Comparison of ENCODE assay signal across 10 cellular contexts in genomic region chr2:12321017-12321641, GRCh38.
DNase-seq lines count a peak whose midpoint lies in the region; ATAC-seq and TF ChIP-seq lines count a peak whose summit lies in the region.
"Had no signal": no experiment of that assay in that cellular context is flagged by ENCODE, and none has a peak within 500 bp of the region (broad histone marks: within the 10 kb centered on the region; RNA-seq: fewer than 3 reads in every experiment).

No MANE protein-coding gene starts in this region.

- H3K4me1 Mint-ChIP-seq in type B pancreatic cell (ENCODE audit: unreplicated experiment): peaks cover 16% of the 10 kb centered on the region
- H3K4me1 Mint-ChIP-seq in activated T-cell treated with anti-CD3 and anti-CD28 coated beads, Interleukin-2, amount 50 U/mL, for 72 hours (ENCODE audit: low read depth): peaks cover 7% of the 10 kb centered on the region

- no peaks in the 10 kb centered on the region for H3K9me3 Mint-ChIP-seq in type B pancreatic cell
- peaks cover 2% of the 10 kb centered on the region in 2 donors for H3K9me3 Mint-ChIP-seq in activated T-cell treated with anti-CD3 and anti-CD28 coated beads, Interleukin-2, amount 50 U/mL, for 72 hours

- peaks cover 30% of the 10 kb centered on the region for H3K4me1 ChIP-seq in mesodermal cell (ENCODE audit: control insufficient read depth, insufficient read depth, low read length, poor library complexity, severe bottlenecking)

- H3K27ac Mint-ChIP-seq in type B pancreatic cell: no peak overlapping the region
- no peak overlapping the region for H3K27ac Mint-ChIP-seq in activated T-cell treated with anti-CD3 and anti-CD28 coated beads, Interleukin-2, amount 50 U/mL, for 72 hours

- no peaks in the 10 kb centered on the region for H3K36me3 Mint-ChIP-seq in type B pancreatic cell
- H3K36me3 Mint-ChIP-seq in activated T-cell treated with anti-CD3 and anti-CD28 coated beads, Interleukin-2, amount 50 U/mL, for 72 hours (ENCODE audit: insufficient read depth in 2 of 2): no peaks in the 10 kb centered on the region

- H3K27me3 ChIP-seq in MG63: no peaks in the 10 kb centered on the region
- H3K27me3 ChIP-seq: BLaER1, colonic mucosa had no signal

- peak overlapping the region; percentile 66 for H3K27ac ChIP-seq in mesodermal cell (ENCODE audit: low read depth, low read length, severe bottlenecking)
- H3K27ac ChIP-seq: BLaER1, colonic mucosa had no signal

- no peaks in the 10 kb centered on the region for H3K27me3 Mint-ChIP-seq in type B pancreatic cell
- H3K27me3 Mint-ChIP-seq in activated T-cell treated with anti-CD3 and anti-CD28 coated beads, Interleukin-2, amount 50 U/mL, for 72 hours (ENCODE audit: low read depth): no peaks in the 10 kb centered on the region

- 65 to 93% methylated on average over 3 of the region's 7 CpGs for WGBS in mesodermal cell (ENCODE audit: insufficient coverage in 2 of 2), 2 experiments

- no peaks in the 10 kb centered on the region for H3K36me3 ChIP-seq in MG63
- no peaks in the 10 kb centered on the region for H3K36me3 ChIP-seq in mesodermal cell (ENCODE audit: control insufficient read depth, insufficient read depth, low read length)
- H3K36me3 ChIP-seq: BLaER1, colonic mucosa had no signal

- no peak overlapping the region for H3K4me3 ChIP-seq in MG63
- no peak overlapping the region for H3K4me3 ChIP-seq in choroid plexus epithelial cell (ENCODE audit: low read depth, low read length)
- H3K4me3 ChIP-seq in mesodermal cell (ENCODE audit: extremely low read depth, insufficient read depth, low read length, poor library complexity, severe bottlenecking): no peak overlapping the region
- H3K4me3 ChIP-seq: BLaER1, colonic mucosa had no signal

- H3K4me3 Mint-ChIP-seq in type B pancreatic cell: no peak overlapping the region
- no peak overlapping the region for H3K4me3 Mint-ChIP-seq in activated T-cell treated with anti-CD3 and anti-CD28 coated beads, Interleukin-2, amount 50 U/mL, for 72 hours

- ATAC-seq in activated T-cell treated with anti-CD3 and anti-CD28 coated beads, Interleukin-2, amount 50 U/mL, for 72 hours (replicated peaks in 1 of 2): no peak

- H3K9me3 ChIP-seq in MG63: no peaks in the 10 kb centered on the region
- no peaks in the 10 kb centered on the region for H3K9me3 ChIP-seq in mesodermal cell (ENCODE audit: control insufficient read depth, low read length)
- H3K9me3 ChIP-seq: colonic mucosa had no signal

- TF ChIP-seq CTCF in choroid plexus epithelial cell (conservative IDR thresholded peaks at IDR 0.05; ENCODE audit: low read depth, low read length) (peak; percentile 40), type B pancreatic cell (conservative IDR thresholded peaks at IDR 0.05) (no peak)

- DNase-seq in A172 (ENCODE audit: low spot score) (peak; percentile 92), MG63 (peak; percentile 100), choroid plexus epithelial cell (ENCODE audit: low read depth) (peak; percentile 90), mucosa of gallbladder (ENCODE audit: low spot score) (no peak), type B pancreatic cell (ENCODE audit: extremely low spot score, unreplicated experiment) (no peak), NCI-H1048 (lab: John Stamatoyannopoulos, UW) (no peak)
- DNase-seq in activated T-cell treated with anti-CD3 and anti-CD28 coated beads, Interleukin-2, amount 50 U/mL, for 72 hours: no peak
- DNase-seq: colonic mucosa had no signal

Comparison
In these comparisons a context has a peak if more than half of its experiments do, and no peak if none do; other contexts are left out.
1. DNase-seq: peak in A172 (single experiment), MG63 (single experiment) and choroid plexus epithelial cell (single experiment); none in mucosa of gallbladder (single experiment), type B pancreatic cell (single experiment), activated T-cell treated with anti-CD3 and anti-CD28 coated beads, Interleukin-2, amount 50 U/mL, for 72 hours (0 of 2) and NCI-H1048 (single experiment).